Comparison of ENCODE assay signal across 22 cellular contexts in genomic region chr4:158032733-158033415, GRCh38.
DNase-seq lines count a peak whose midpoint lies in the region; ATAC-seq and TF ChIP-seq lines count a peak whose summit lies in the region.
"Had no signal": no experiment of that assay in that cellular context is flagged by ENCODE, and none has a peak within 500 bp of the region (broad histone marks: within the 10 kb centered on the region; RNA-seq: fewer than 3 reads in every experiment).

No MANE protein-coding gene starts in this region.

- H3K27me3 Mint-ChIP-seq in chondrocyte (ENCODE audit: low read depth): no peaks in the 10 kb centered on the region
- H3K27me3 Mint-ChIP-seq in naive thymus-derived CD4-positive, alpha-beta T cell: no peaks in the 10 kb centered on the region
- H3K27me3 Mint-ChIP-seq: activated CD8-positive, alpha-beta T cell treated with anti-CD3 and anti-CD28 coated beads for 36 hours; CD8-positive, alpha-beta memory T cell; central memory CD8-positive, alpha-beta T cell had no signal

- peak overlapping the region; percentile 83 for H3K27ac Mint-ChIP-seq in chondrocyte (ENCODE audit: unreplicated experiment)
- no peak overlapping the region for H3K27ac Mint-ChIP-seq in naive thymus-derived CD4-positive, alpha-beta T cell
- H3K27ac Mint-ChIP-seq: activated CD8-positive, alpha-beta T cell treated with anti-CD3 and anti-CD28 coated beads for 36 hours; activated naive CD4-positive, alpha-beta T cell treated with anti-CD3 and anti-CD28 coated beads for 36 hours; CD8-positive, alpha-beta memory T cell; stimulated activated effector memory CD8-positive, alpha-beta T cell treated with anti-CD3 and anti-CD28 coated beads, Interleukin-12 subunit alpha, Interleukin-12 subunit beta, amount 100 ng/mL, for 72 hours; T-helper 2 cell treated with Interferon-gamma antibody and Interleukin-4, amounts not matched to agents 5 μg/mL and 100 μg/mL, for 36 hours had no signal

- TF ChIP-seq EP300 in tibial nerve (IDR thresholded peaks at IDR 0.05): no peak

- peaks cover 11% of the 10 kb centered on the region for H3K36me3 Mint-ChIP-seq in chondrocyte (ENCODE audit: low read depth)
- H3K36me3 Mint-ChIP-seq in naive thymus-derived CD4-positive, alpha-beta T cell: no peaks in the 10 kb centered on the region
- H3K36me3 Mint-ChIP-seq: CD8-positive, alpha-beta memory T cell; stimulated activated effector memory CD8-positive, alpha-beta T cell treated with anti-CD3 and anti-CD28 coated beads, Interleukin-12 subunit alpha, Interleukin-12 subunit beta, amount 100 ng/mL, for 72 hours had no signal

- POLR2A ChIA-PET in naive thymus-derived CD4-positive, alpha-beta T cell (lab: Charles Lee): no interaction called here

- H3K4me1 Mint-ChIP-seq in chondrocyte (ENCODE audit: low read depth): peaks cover 16% of the 10 kb centered on the region
- peaks cover 0 to 3% (median 0%) of the 10 kb centered on the region in 7 donors for H3K4me1 Mint-ChIP-seq in naive thymus-derived CD4-positive, alpha-beta T cell
- H3K4me1 Mint-ChIP-seq: CD8-positive, alpha-beta memory T cell; central memory CD8-positive, alpha-beta T cell; stimulated activated effector memory CD8-positive, alpha-beta T cell treated with anti-CD3 and anti-CD28 coated beads, Interleukin-12 subunit alpha, Interleukin-12 subunit beta, amount 100 ng/mL, for 72 hours had no signal

- H3K36me3 ChIP-seq in OCI-LY3 (replicated peaks; ENCODE audit: low read depth, low read length): no peaks in the 10 kb centered on the region
- H3K36me3 ChIP-seq in mesodermal cell (ENCODE audit: control insufficient read depth, insufficient read depth, low read length): no peaks in the 10 kb centered on the region
- H3K36me3 ChIP-seq in testis (ENCODE audit: low read depth, missing control alignments): no peaks in the 10 kb centered on the region
- no peaks in the 10 kb centered on the region for H3K36me3 ChIP-seq in tibial nerve
- no peaks in the 10 kb centered on the region for H3K36me3 ChIP-seq in naive thymus-derived CD4-positive, alpha-beta T cell (ENCODE audit: control insufficient read depth in 2 of 3, insufficient read depth in 3 of 3, low read length in 3 of 3)
- H3K36me3 ChIP-seq: neutrophil, Peyer's patch had no signal

- H3K9me3 Mint-ChIP-seq in chondrocyte (ENCODE audit: low read depth): peaks cover 24% of the 10 kb centered on the region
- peaks cover 0 to 33% (median 7%) of the 10 kb centered on the region in 11 donors for H3K9me3 Mint-ChIP-seq in naive thymus-derived CD4-positive, alpha-beta T cell
- H3K9me3 Mint-ChIP-seq: activated naive CD4-positive, alpha-beta T cell treated with anti-CD3 and anti-CD28 coated beads for 36 hours; T-helper 2 cell treated with Interferon-gamma antibody and Interleukin-4, amounts not matched to agents 5 μg/mL and 100 μg/mL, for 36 hours had no signal

- intact Hi-C loops in testis (cut with DNase I; ENCODE audit: low total_unique reads): no loop called here
- intact Hi-C loops in naive thymus-derived CD4-positive, alpha-beta T cell (cut with micrococcal nuclease): no loop called here

- H3K4me3 ChIP-seq in OCI-LY3 (ENCODE audit: low read length) (peak overlapping the region; percentile 24; the same call in 1 of the 2 replicates), mesodermal cell (ENCODE audit: extremely low read depth, insufficient read depth, low read length, poor library complexity, severe bottlenecking) (no peak overlapping the region), testis (no peak overlapping the region), tibial nerve (no peak overlapping the region)
- H3K4me3 ChIP-seq in naive thymus-derived CD4-positive, alpha-beta T cell (ENCODE audit: low read length): no peak overlapping the region
- H3K4me3 ChIP-seq: Peyer's patch had no signal

- H3K9ac ChIP-seq in OCI-LY3 (ENCODE audit: low read length): no peak overlapping the region
- H3K9ac ChIP-seq: KMS-11 had no signal

- no peaks in the 10 kb centered on the region for H4K20me1 ChIP-seq in OCI-LY3 (ENCODE audit: insufficient read depth, low read length)

- H3K27ac ChIP-seq in OCI-LY3 (ENCODE audit: low read length): no peak overlapping the region
- peak overlapping the region; percentile 71 for H3K27ac ChIP-seq in mesodermal cell (ENCODE audit: low read depth, low read length, severe bottlenecking)
- H3K27ac ChIP-seq in testis: peak overlapping the region; percentile 48 to 50
- H3K27ac ChIP-seq in tibial nerve: peak overlapping the region in 2 of 4 donors; percentile 21 to 45
- H3K27ac ChIP-seq in naive thymus-derived CD4-positive, alpha-beta T cell (ENCODE audit: low read depth, low read length): no peak overlapping the region
- H3K27ac ChIP-seq: KMS-11, neutrophil had no signal

- DNase-seq in chondrocyte (ENCODE audit: low spot score) (no peak), testis (no peak), tibial nerve (ENCODE audit: low spot score in 2 of 2) (no peak)
- no peak for DNase-seq in naive thymus-derived CD4-positive, alpha-beta T cell
- DNase-seq: activated CD8-positive, alpha-beta T cell treated with anti-CD3 and anti-CD28 coated beads for 36 hours; activated naive CD4-positive, alpha-beta T cell treated with anti-CD3 and anti-CD28 coated beads for 36 hours; CD8-positive, alpha-beta memory T cell; DMS79; effector CD4-positive, alpha-beta T cell; glutamatergic neuron; NCI-H187 treated with DMSO at 0.1 percent for 48 hours; NCI-H345; Peyer's patch; retina had no signal

- H3K4me1 ChIP-seq in OCI-LY3 (ENCODE audit: low read length): peaks cover 15% of the 10 kb centered on the region
- peaks cover 21% of the 10 kb centered on the region for H3K4me1 ChIP-seq in mesodermal cell (ENCODE audit: control insufficient read depth, insufficient read depth, low read length, poor library complexity, severe bottlenecking)
- peaks cover 9% of the 10 kb centered on the region for H3K4me1 ChIP-seq in testis
- no peaks in the 10 kb centered on the region for H3K4me1 ChIP-seq in tibial nerve
- H3K4me1 ChIP-seq in naive thymus-derived CD4-positive, alpha-beta T cell (ENCODE audit: control insufficient read depth in 2 of 2, insufficient read depth in 2 of 2, low read length in 2 of 2): no peaks in the 10 kb centered on the region
- H3K4me1 ChIP-seq: Peyer's patch had no signal

- H2AFZ ChIP-seq in OCI-LY3 (ENCODE audit: low read depth, low read length): no peak overlapping the region

- H3K79me2 ChIP-seq in OCI-LY3 (ENCODE audit: low read length): no peaks in the 10 kb centered on the region

- 74 to 85% methylated on average over 3 of the region's 4 CpGs for WGBS in mesodermal cell (ENCODE audit: insufficient coverage in 2 of 2), 2 experiments
- 34 to 45% methylated on average over 4 of the region's 4 CpGs for WGBS in testis, 2 donors
- WGBS in tibial nerve, 2 donors: 72 to 77% methylated on average over 4 of the region's 4 CpGs

- no peaks in the 10 kb centered on the region for H3K27me3 ChIP-seq in OCI-LY3 (ENCODE audit: low read depth, low read length)
- H3K27me3 ChIP-seq in testis: no peaks in the 10 kb centered on the region
- no peaks in the 10 kb centered on the region for H3K27me3 ChIP-seq in tibial nerve
- H3K27me3 ChIP-seq in naive thymus-derived CD4-positive, alpha-beta T cell (ENCODE audit: control insufficient read depth in 2 of 2, insufficient read depth in 2 of 2, low read length in 2 of 2): no peaks in the 10 kb centered on the region
- H3K27me3 ChIP-seq: neutrophil, Peyer's patch had no signal

- no peak for TF ChIP-seq CTCF in OCI-LY3 (IDR thresholded peaks at IDR 0.05; ENCODE audit: low read depth, low read length)
- TF ChIP-seq CTCF in chondrocyte (IDR thresholded peaks at IDR 0.05): no peak
- TF ChIP-seq CTCF in testis (IDR thresholded peaks at IDR 0.05): no peak
- no peak for TF ChIP-seq CTCF in tibial nerve (IDR thresholded peaks at IDR 0.05)

- TF ChIP-seq POLR2A in testis (IDR thresholded peaks at IDR 0.05) (no peak), tibial nerve (IDR thresholded peaks at IDR 0.05) (no peak)

- no peak for ATAC-seq in naive thymus-derived CD4-positive, alpha-beta T cell
- ATAC-seq in GM21528 (IDR thresholded peaks at IDR 0.05; ENCODE audit: low FRiP score, unreplicated experiment): no peak
- ATAC-seq: activated CD8-positive, alpha-beta T cell treated with anti-CD3 and anti-CD28 coated beads for 36 hours; stimulated activated effector memory CD8-positive, alpha-beta T cell treated with anti-CD3 and anti-CD28 coated beads, Interleukin-12 subunit alpha, Interleukin-12 subunit beta, amount 100 ng/mL, for 72 hours had no signal

- H3K9me3 ChIP-seq in OCI-LY3 (ENCODE audit: insufficient read depth, low read length): peaks cover 5% of the 10 kb centered on the region; the same call in 1 of the 2 replicates
- peaks cover 2% of the 10 kb centered on the region for H3K9me3 ChIP-seq in mesodermal cell (ENCODE audit: control insufficient read depth, low read length)
- no peaks in the 10 kb centered on the region for H3K9me3 ChIP-seq in testis
- peaks cover 0 to 12% (median 2%) of the 10 kb centered on the region in 4 donors for H3K9me3 ChIP-seq in tibial nerve
- peaks cover 0 to 5% (median 0%) of the 10 kb centered on the region in 3 experiments for H3K9me3 ChIP-seq in naive thymus-derived CD4-positive, alpha-beta T cell (ENCODE audit: control insufficient read depth in 2 of 3, low read length in 3 of 3)
- H3K9me3 ChIP-seq: neutrophil had no signal

- CTCF ChIA-PET in naive thymus-derived CD4-positive, alpha-beta T cell (lab: Charles Lee): no interaction called here

- H3K4me2 ChIP-seq in OCI-LY3 (ENCODE audit: low read length): peak overlapping the region; percentile 64
- H3K4me2 ChIP-seq: KMS-11 had no signal

- H3K4me3 Mint-ChIP-seq in chondrocyte (ENCODE audit: unreplicated experiment): peak overlapping the region; percentile 7
- H3K4me3 Mint-ChIP-seq in naive thymus-derived CD4-positive, alpha-beta T cell: no peak overlapping the region
- H3K4me3 Mint-ChIP-seq: activated CD8-positive, alpha-beta T cell treated with anti-CD3 and anti-CD28 coated beads for 36 hours; activated naive CD4-positive, alpha-beta T cell treated with anti-CD3 and anti-CD28 coated beads for 36 hours; central memory CD8-positive, alpha-beta T cell; stimulated activated effector memory CD8-positive, alpha-beta T cell treated with anti-CD3 and anti-CD28 coated beads, Interleukin-12 subunit alpha, Interleukin-12 subunit beta, amount 100 ng/mL, for 72 hours; T-helper 2 cell treated with Interferon-gamma antibody and Interleukin-4, amounts not matched to agents 5 μg/mL and 100 μg/mL, for 36 hours had no signal

Comparison
In these comparisons a context has a peak if more than half of its experiments do, and no peak if none do; other contexts are left out.
1. H3K27ac ChIP-seq: peak in mesodermal cell (single experiment) and testis (2 of 2); none in OCI-LY3 (single experiment) and naive thymus-derived CD4-positive, alpha-beta T cell (single experiment).